Comparison of ENCODE assay signal across 19 cellular contexts in the genomic region with DNA sequence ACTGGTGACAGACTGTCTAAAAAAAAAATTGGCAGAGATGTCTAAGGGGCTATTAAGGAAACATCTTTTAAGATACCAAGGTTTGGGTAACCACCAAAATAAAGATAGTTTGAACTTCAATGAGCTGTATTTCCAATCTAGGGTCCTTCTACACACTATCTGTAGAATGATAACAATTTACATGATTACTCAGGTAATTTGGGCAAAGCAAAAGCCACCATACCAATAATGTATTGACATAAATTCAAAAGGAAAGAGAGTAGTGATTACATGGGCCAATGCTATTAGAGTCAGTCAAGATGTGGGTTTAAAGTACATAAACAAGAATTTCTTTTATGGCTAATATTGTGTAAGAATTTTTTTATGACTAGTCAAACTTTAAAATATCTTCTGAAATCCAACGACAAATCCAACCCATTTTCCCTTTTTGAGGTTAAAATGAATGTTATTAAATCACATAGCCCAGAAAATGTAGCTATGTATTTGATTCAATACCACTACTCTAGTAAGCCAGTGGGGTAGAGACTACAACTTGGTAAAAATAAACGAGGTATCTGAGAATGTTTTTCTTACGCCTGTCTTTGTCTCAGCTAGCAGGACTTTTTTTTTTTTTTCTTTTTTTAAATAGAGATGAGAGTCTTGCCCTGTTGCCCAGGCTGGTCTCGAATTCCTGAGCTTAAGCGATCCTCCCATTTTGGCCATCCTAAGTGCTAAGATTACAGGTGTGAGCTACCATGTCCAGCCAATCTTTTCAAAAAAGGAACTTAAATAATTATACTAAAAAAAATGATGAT. TPM values are rescaled to one million over a fixed set of nuclear protein-coding genes. Genes with fewer than 3 reads are reported as not detected.
A peak's percentile ranks its signal among the peaks of the same experiment; 100 is the strongest.
DNase-seq lines count a peak whose midpoint lies in the region; ATAC-seq and TF ChIP-seq lines count a peak whose summit lies in the region.
"Had no signal": no experiment of that assay in that cellular context is flagged by ENCODE, and none has a peak within 500 bp of the region (broad histone marks: within the 10 kb centered on the region; RNA-seq: fewer than 3 reads in every experiment).

No MANE protein-coding gene starts in this region.

- CTCF ChIA-PET in PC-9 (lab: Charles Lee), result no interaction called here

- H3K4me1 ChIP-seq in PC-9 (replicated peaks; ENCODE audit: insufficient read depth), result no peaks in the 10 kb centered on the region

- peaks cover 24 to 45% of the 10 kb centered on the region in 2 donors for H3K36me3 Mint-ChIP-seq in stimulated activated naive B cell treated with anti-CD40 and anti-IgM and Interleukin-4, amounts not matched to agents 10 μg/mL and 1 μg/mL and 100 μg/mL, for 72 hours
- H3K36me3 Mint-ChIP-seq: IgD-negative memory B cell had no signal

- intact Hi-C loops in PC-9 (cut with micrococcal nuclease; ENCODE audit: unreplicated experiment), result no loop called here

- no peak overlapping the region for H3K4me2 ChIP-seq in PC-9
- H3K4me2 ChIP-seq: BLaER1 treated with 17β-estradiol and CSF1 and Interleukin-3, amounts not matched to agents 10 nM and 100 nM had no signal

- H2AFZ ChIP-seq in PC-9, result no peak overlapping the region

- 0 out of 2 replicates have a peak, but pooled peaks cover 7% of the 10 kb centered on the region for H4K20me1 ChIP-seq in PC-9 (ENCODE audit: insufficient read depth)

- H3K27ac ChIP-seq in PC-9, result no peak overlapping the region
- H3K27ac ChIP-seq: BLaER1 treated with 17β-estradiol and CSF1 and Interleukin-3, amounts not matched to agents 10 nM and 100 nM had no signal

- TSS peak; percentile 0 for BruUV-seq in PC-9 (replicated peaks; lab: Mats Ljungman, UMichigan)

- no peak for ATAC-seq in stimulated activated naive B cell treated with anti-CD40 and anti-IgM and Interleukin-4, amounts not matched to agents 10 μg/mL and 1 μg/mL and 100 μg/mL, for 72 hours (replicated peaks)
- ATAC-seq in HG03196 (IDR thresholded peaks at IDR 0.05; ENCODE audit: unreplicated experiment), result no peak
- ATAC-seq: Panc1 had no signal

- H3K79me2 ChIP-seq in PC-9 (ENCODE audit: low read depth), result 0 out of 2 replicates have a peak, but pooled peaks cover 3% of the 10 kb centered on the region

- no peaks in the 10 kb centered on the region for H3K27me3 ChIP-seq in PC-9 (ENCODE audit: insufficient read depth, low read depth)
- H3K27me3 ChIP-seq: BLaER1 treated with 17β-estradiol and CSF1 and Interleukin-3, amounts not matched to agents 10 nM and 100 nM had no signal

- H3K4me3 Mint-ChIP-seq in stimulated activated naive B cell treated with anti-CD40 and anti-IgM and Interleukin-4, amounts not matched to agents 10 μg/mL and 1 μg/mL and 100 μg/mL, for 72 hours, result no peak overlapping the region
- H3K4me3 Mint-ChIP-seq: IgD-negative memory B cell had no signal

- no peak for TF ChIP-seq CTCF in PC-9 (conservative IDR thresholded peaks at IDR 0.05)

- no peaks in the 10 kb centered on the region for H3K9me3 ChIP-seq in PC-9 (ENCODE audit: insufficient read depth, low read depth)
- H3K9me3 ChIP-seq: BLaER1 treated with 17β-estradiol and CSF1 and Interleukin-3, amounts not matched to agents 10 nM and 100 nM had no signal

- peaks cover 52% of the 10 kb centered on the region for H3F3A ChIP-seq in PC-9 (ENCODE audit: insufficient read depth, low read depth)

- no peaks in the 10 kb centered on the region for H3K27me3 Mint-ChIP-seq in stimulated activated naive B cell treated with anti-CD40 and anti-IgM and Interleukin-4, amounts not matched to agents 10 μg/mL and 1 μg/mL and 100 μg/mL, for 72 hours
- H3K27me3 Mint-ChIP-seq: IgD-negative memory B cell had no signal

- peak overlapping the region; percentile 32 for H3K27ac Mint-ChIP-seq in stimulated activated naive B cell treated with anti-CD40 and anti-IgM and Interleukin-4, amounts not matched to agents 10 μg/mL and 1 μg/mL and 100 μg/mL, for 72 hours

- peaks cover 18% of the 10 kb centered on the region for H3K36me3 ChIP-seq in PC-9 (ENCODE audit: low read depth)

- H3K9me3 Mint-ChIP-seq in stimulated activated naive B cell treated with anti-CD40 and anti-IgM and Interleukin-4, amounts not matched to agents 10 μg/mL and 1 μg/mL and 100 μg/mL, for 72 hours, result no peaks in the 10 kb centered on the region
- H3K9me3 Mint-ChIP-seq: IgD-negative memory B cell had no signal

- H3K4me1 Mint-ChIP-seq in stimulated activated naive B cell treated with anti-CD40 and anti-IgM and Interleukin-4, amounts not matched to agents 10 μg/mL and 1 μg/mL and 100 μg/mL, for 72 hours, result peaks cover 5 to 9% of the 10 kb centered on the region in 2 donors

- DNase-seq in DMS53 (lab: John Stamatoyannopoulos, UW) (peak; percentile 18), DMS53 treated with DMSO at 0.1 percent for 48 hours (lab: John Stamatoyannopoulos, UW; ENCODE audit: unreplicated experiment) (no peak), PC-9 (no peak), cerebellar cortex (ENCODE audit: low spot score) (peak; percentile 15), epidermal melanocyte (ENCODE audit: insufficient read length, low spot score) (no peak), SIG-M5 (lab: John Stamatoyannopoulos, UW) (no peak)
- DNase-seq in stimulated activated naive B cell treated with anti-CD40 and anti-IgM and Interleukin-4, amounts not matched to agents 10 μg/mL and 1 μg/mL and 100 μg/mL, for 72 hours, result no peak
- DNase-seq: 8988T, DMS79, GDM1, GOT3, NCI-H146, NCI-H2107, NCI-H345, Right ventricle myocardium superior had no signal

- POLR2A ChIA-PET in PC-9 (lab: Charles Lee; ENCODE audit: unreplicated experiment), result interaction anchor here (0.6 kb wide), 2 partner anchors 15 to 20 kb away, joined by 3 to 7 read pairs; no protein-coding TSS in a partner anchor

- H3K4me3 ChIP-seq in PC-9, result no peak overlapping the region
- H3K4me3 ChIP-seq: BLaER1 treated with 17β-estradiol and CSF1 and Interleukin-3, amounts not matched to agents 10 nM and 100 nM had no signal

- H3K9me2 ChIP-seq in PC-9 (ENCODE audit: insufficient read depth), result no peaks in the 10 kb centered on the region

RNA-seq across cellular contexts. Expression of a gene that starts 10.4 kb away (rescaled TPM):
- total RNA-seq in PC-9 (2021), result 65.8 and 72.0 TPM in 2 replicates

RNA-seq across cellular contexts. Expression of a gene that starts 15.3 kb away (rescaled TPM):
- total RNA-seq in PC-9 (2021), result 13.2 and 14.6 TPM in 2 replicates

RNA-seq across cellular contexts. Expression of a gene that starts 48.3 kb away (rescaled TPM):
- 36.4 and 43.9 TPM in 2 replicates for total RNA-seq in PC-9 (2021)

Comparison
In these comparisons a context has a peak if more than half of its experiments do, and no peak if none do; other contexts are left out.
1. DNase-seq: peak in DMS53 (single experiment) and cerebellar cortex (single experiment); none in DMS53 treated with DMSO at 0.1 percent for 48 hours (single experiment), PC-9 (0 of 2), stimulated activated naive B cell treated with anti-CD40 and anti-IgM and Interleukin-4, amounts not matched to agents 10 μg/mL and 1 μg/mL and 100 μg/mL, for 72 hours (single experiment), epidermal melanocyte (single experiment) and SIG-M5 (single experiment).